Comparison of ENCODE assay signal across 11 cellular contexts in the genomic region with DNA sequence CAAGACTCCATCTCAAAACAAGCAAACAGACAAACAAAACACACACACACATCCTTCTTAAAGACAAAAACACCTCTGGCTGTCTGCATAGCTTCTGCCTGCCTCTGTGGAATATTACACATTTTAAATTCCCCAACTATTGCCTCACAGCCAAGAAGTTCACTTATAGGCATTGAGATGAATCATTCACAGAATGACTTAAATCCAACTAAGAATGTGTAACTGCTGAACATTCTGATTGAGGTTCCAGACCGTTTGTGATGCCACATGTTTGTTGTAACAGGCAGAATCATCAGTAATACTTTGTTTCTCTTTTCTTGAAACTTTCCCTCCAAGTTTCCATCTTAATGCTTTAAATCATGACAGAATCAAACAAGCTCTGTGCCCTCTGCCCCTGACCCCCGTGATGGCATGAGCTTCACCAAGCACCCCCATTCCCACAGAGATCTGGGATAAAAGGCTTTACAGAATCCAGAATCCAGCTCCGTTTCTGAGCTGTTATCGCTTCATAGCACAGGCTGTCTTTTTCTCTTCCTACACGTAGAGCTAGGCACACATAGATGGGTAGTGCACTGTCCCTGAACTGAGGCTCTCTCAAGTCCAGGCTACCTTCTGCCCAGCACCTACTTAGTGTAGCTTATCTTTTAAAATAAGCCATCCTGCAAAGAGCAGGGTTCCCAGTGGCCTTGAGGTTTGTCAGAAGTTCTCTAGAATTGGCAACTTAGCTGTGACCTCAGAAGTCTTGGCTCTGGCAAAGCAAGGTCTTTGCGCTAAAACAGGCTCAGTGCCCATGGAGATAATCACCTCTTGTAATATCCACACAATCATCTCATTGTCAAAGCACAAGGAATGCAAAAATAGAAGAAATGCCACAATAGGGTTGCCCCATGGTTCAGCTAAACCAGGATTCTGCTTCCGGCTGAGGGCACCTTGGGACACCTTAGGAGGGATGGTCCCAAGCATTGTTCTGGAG. TPM values are rescaled to one million over a fixed set of nuclear protein-coding genes. Genes with fewer than 3 reads are reported as not detected.
DNase-seq lines count a peak whose midpoint lies in the region; ATAC-seq and TF ChIP-seq lines count a peak whose summit lies in the region.
"Had no signal": no experiment of that assay in that cellular context is flagged by ENCODE, and none has a peak within 500 bp of the region (broad histone marks: within the 10 kb centered on the region; RNA-seq: fewer than 3 reads in every experiment).

No MANE protein-coding gene starts in this region.

- no peaks in the 10 kb centered on the region for H3K9me3 ChIP-seq in stomach

- WGBS in stomach, 5 donors: 64 to 76% (median 68%) methylated on average over 7 of the region's 7 CpGs

- H3K4me1 Mint-ChIP-seq in activated T-helper 1 cell treated with anti-CD3 and anti-CD28 coated beads, Interleukin-12 subunit alpha, Interleukin-12 subunit beta, Interleukin-2, Interleukin-4 antibody, amounts not matched to agents 30 ng/mL and 10 ng/mL and 1 ng/mL, durations not matched to agents 14 hours and 24 hours and 36 hours (ENCODE audit: low read depth): peaks cover 10% of the 10 kb centered on the region

- no peaks in the 10 kb centered on the region for H3K36me3 ChIP-seq in stomach

- H3K4me3 ChIP-seq in stomach: no peak overlapping the region

- H3K9me3 Mint-ChIP-seq in activated T-helper 1 cell treated with anti-CD3 and anti-CD28 coated beads, Interleukin-12 subunit alpha, Interleukin-12 subunit beta, Interleukin-2, Interleukin-4 antibody, amounts not matched to agents 30 ng/mL and 10 ng/mL and 1 ng/mL, durations not matched to agents 14 hours and 24 hours and 36 hours: no peaks in the 10 kb centered on the region

- TF ChIP-seq CTCF in stomach (IDR thresholded peaks at IDR 0.05): no peak

- no peak overlapping the region for H3K4me3 Mint-ChIP-seq in activated T-helper 1 cell treated with anti-CD3 and anti-CD28 coated beads, Interleukin-12 subunit alpha, Interleukin-12 subunit beta, Interleukin-2, Interleukin-4 antibody, amounts not matched to agents 30 ng/mL and 10 ng/mL and 1 ng/mL, durations not matched to agents 14 hours and 24 hours and 36 hours

- peak overlapping the region; percentile 20 for H3K27ac Mint-ChIP-seq in activated T-helper 1 cell treated with anti-CD3 and anti-CD28 coated beads, Interleukin-12 subunit alpha, Interleukin-12 subunit beta, Interleukin-2, Interleukin-4 antibody, amounts not matched to agents 30 ng/mL and 10 ng/mL and 1 ng/mL, durations not matched to agents 14 hours and 24 hours and 36 hours

- peaks cover 28% of the 10 kb centered on the region for H3K27me3 Mint-ChIP-seq in activated T-helper 1 cell treated with anti-CD3 and anti-CD28 coated beads, Interleukin-12 subunit alpha, Interleukin-12 subunit beta, Interleukin-2, Interleukin-4 antibody, amounts not matched to agents 30 ng/mL and 10 ng/mL and 1 ng/mL, durations not matched to agents 14 hours and 24 hours and 36 hours (ENCODE audit: insufficient read depth)

- intact Hi-C loops in activated T-helper 1 cell treated with anti-CD3 and anti-CD28 coated beads, Interleukin-12 subunit alpha, Interleukin-12 subunit beta, Interleukin-2, Interleukin-4 antibody, amounts not matched to agents 30 ng/mL and 10 ng/mL and 1 ng/mL, durations not matched to agents 14 hours and 24 hours and 36 hours (cut with micrococcal nuclease): no loop called here
- intact Hi-C loops in stomach (cut with DNase I; ENCODE audit: low total_unique reads): no loop called here

- H3K27me3 ChIP-seq in stomach: no peaks in the 10 kb centered on the region

- no peaks in the 10 kb centered on the region for H3K36me3 Mint-ChIP-seq in activated T-helper 1 cell treated with anti-CD3 and anti-CD28 coated beads, Interleukin-12 subunit alpha, Interleukin-12 subunit beta, Interleukin-2, Interleukin-4 antibody, amounts not matched to agents 30 ng/mL and 10 ng/mL and 1 ng/mL, durations not matched to agents 14 hours and 24 hours and 36 hours (ENCODE audit: low read depth)

- ATAC-seq in HG02610 (IDR thresholded peaks at IDR 0.05; ENCODE audit: unreplicated experiment): no peak
- no peak for ATAC-seq in stimulated activated naive CD8-positive, alpha-beta T cell treated with anti-CD3 and anti-CD28 coated beads, Interleukin-15, Interleukin-2, amounts not matched to agents 100 U/mL and 50 U/mL, for 24 hours

- TF ChIP-seq EP300 in stomach (IDR thresholded peaks at IDR 0.05): no peak

- H3K4me1 ChIP-seq in stomach: peaks cover 38 to 85% (median 73%) of the 10 kb centered on the region in 4 donors

- peak overlapping the region in 4 of 5 donors; percentile 50 to 85 (median 82) for H3K27ac ChIP-seq in stomach

- DNase-seq in SIG-M5 treated with dmso at 0.1 percent for 504 hours (lab: John Stamatoyannopoulos, UW; ENCODE audit: unreplicated experiment) (peak; percentile 53), SIG-M5 (lab: John Stamatoyannopoulos, UW) (no peak), glomerular visceral epithelial cell (ENCODE audit: extremely low spot score) (peak; percentile 73), stomach (no peak)
- no peak for DNase-seq in activated T-helper 1 cell treated with anti-CD3 and anti-CD28 coated beads, Interleukin-12 subunit alpha, Interleukin-12 subunit beta, Interleukin-2, Interleukin-4 antibody, amounts not matched to agents 30 ng/mL and 10 ng/mL and 1 ng/mL, durations not matched to agents 14 hours and 24 hours and 36 hours (ENCODE audit: low spot score)
- no peak for DNase-seq in activated CD4-positive, CD25-positive, alpha-beta regulatory T cell (lab: John Stamatoyannopoulos, UW)
- DNase-seq in stimulated activated naive CD8-positive, alpha-beta T cell treated with anti-CD3 and anti-CD28 coated beads, Interleukin-15, Interleukin-2, amounts not matched to agents 100 U/mL and 50 U/mL, for 24 hours: no peak
- DNase-seq: 8988T; activated effector memory CD4-positive, alpha-beta T cell treated with Interleukin-2 at 50 U/mL for 16 hours; left cardiac atrium had no signal

- TF ChIP-seq POLR2A in stomach (IDR thresholded peaks at IDR 0.05): no peak

RNA-seq across cellular contexts. Expression of gene EPAS1, which starts 32.9 kb away (rescaled TPM):
- 13.7 and 22.9 TPM in 2 replicates for total RNA-seq in activated T-helper 1 cell treated with anti-CD3 and anti-CD28 coated beads, Interleukin-12 subunit alpha, Interleukin-12 subunit beta, Interleukin-2, Interleukin-4 antibody, amounts not matched to agents 30 ng/mL and 10 ng/mL and 1 ng/mL, durations not matched to agents 14 hours and 24 hours and 36 hours
- 100 to 1,000 TPM in 4 of 5 donors, 10 to 100 TPM in 1; 69.0 to 217 (median 156) TPM for total RNA-seq in stomach
- polyA plus RNA-seq in stomach: 10 to 100 TPM; 35.1 to 82.6 (median 47.1) TPM

Comparison
In these comparisons a context has a peak if more than half of its experiments do, and no peak if none do; other contexts are left out.
1. DNase-seq: peak in SIG-M5 treated with dmso at 0.1 percent for 504 hours (single experiment) and glomerular visceral epithelial cell (single experiment); none in SIG-M5 (single experiment), activated T-helper 1 cell treated with anti-CD3 and anti-CD28 coated beads, Interleukin-12 subunit alpha, Interleukin-12 subunit beta, Interleukin-2, Interleukin-4 antibody, amounts not matched to agents 30 ng/mL and 10 ng/mL and 1 ng/mL, durations not matched to agents 14 hours and 24 hours and 36 hours (single experiment), stomach (single experiment), activated CD4-positive, CD25-positive, alpha-beta regulatory T cell (0 of 4) and stimulated activated naive CD8-positive, alpha-beta T cell treated with anti-CD3 and anti-CD28 coated beads, Interleukin-15, Interleukin-2, amounts not matched to agents 100 U/mL and 50 U/mL, for 24 hours (single experiment).